ENCODE assay signal across 18 cellular contexts in the genomic region with DNA sequence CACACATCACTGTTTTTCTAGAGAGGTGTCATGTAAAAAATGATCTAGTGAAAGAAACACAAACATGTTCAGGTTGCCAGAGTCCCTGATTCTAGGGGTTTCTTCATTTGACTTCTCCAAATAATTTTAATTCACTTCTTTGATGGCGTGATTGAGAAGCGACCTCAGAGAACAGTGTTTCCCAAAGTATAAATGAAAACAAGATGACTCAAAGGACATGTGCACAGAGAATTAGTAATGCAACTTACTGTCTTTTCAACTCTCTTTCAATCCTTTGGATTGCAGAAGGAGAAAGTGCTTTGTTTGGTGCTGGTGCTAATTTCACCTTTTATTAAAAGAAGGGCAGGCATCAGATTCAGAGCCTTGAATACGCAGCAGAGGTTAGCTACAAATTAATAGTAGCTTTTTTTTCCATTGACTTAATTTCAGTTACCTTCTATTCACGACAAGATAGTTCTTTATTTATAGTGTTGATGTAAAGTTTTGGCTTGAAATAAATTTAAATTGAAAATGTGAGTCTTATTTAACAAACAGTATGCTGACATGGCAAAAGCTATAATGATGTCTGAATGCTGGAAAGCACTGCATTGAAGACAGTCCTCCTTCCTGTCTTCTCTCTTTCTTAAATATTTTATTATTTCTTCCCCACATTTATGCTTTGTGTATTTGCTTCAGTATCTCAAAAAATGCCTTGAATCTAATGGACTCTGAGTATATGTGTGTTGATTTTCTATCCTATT.
DNase-seq lines count a peak whose midpoint lies in the region; ATAC-seq, FAIRE-seq and TF ChIP-seq lines count a peak whose summit lies in the region.
"Had no signal": no experiment of that assay in that cellular context is flagged by ENCODE, and none has a peak within 500 bp of the region (broad histone marks: within the 10 kb centered on the region; RNA-seq: fewer than 3 reads in every experiment).

No MANE protein-coding gene starts in this region.

- H2AFZ ChIP-seq in endothelial cell of umbilical vein (ENCODE audit: low read depth, low read length): no peak overlapping the region
- H2AFZ ChIP-seq in neural progenitor cell (replicated peaks): no peak overlapping the region

- H3K9me3 ChIP-seq in endothelial cell of umbilical vein (replicated peaks; ENCODE audit: control insufficient read depth, insufficient read depth, low read length) (no peaks in the 10 kb centered on the region), neural progenitor cell (ENCODE audit: low read depth) (no peaks in the 10 kb centered on the region), aorta (ENCODE audit: control insufficient read depth, low read length) (no peaks in the 10 kb centered on the region)

- no TSS peak for BruUV-seq in endothelial cell of umbilical vein (replicated peaks; lab: Mats Ljungman, UMichigan)

- no peaks in the 10 kb centered on the region for H4K20me1 ChIP-seq in endothelial cell of umbilical vein (replicated peaks; ENCODE audit: control insufficient read depth, extremely low read depth, insufficient read depth, low read length)
- H4K20me1 ChIP-seq in neural progenitor cell (ENCODE audit: low read depth): no peaks in the 10 kb centered on the region

- H3K4me3 Mint-ChIP-seq in neural progenitor cell (no peak overlapping the region), mesothelial cell of epicardium (no peak overlapping the region)
- H3K4me3 Mint-ChIP-seq: CD14-positive monocyte had no signal

- no peaks in the 10 kb centered on the region for H3F3A ChIP-seq in neural progenitor cell (ENCODE audit: low read depth)

- H3K4me3 ChIP-seq in endothelial cell of umbilical vein (replicated peaks in 1 of 3; ENCODE audit: insufficient read depth in 1 of 3, low read depth in 1 of 3, low read length in 3 of 3): no peak overlapping the region
- H3K4me3 ChIP-seq in neural progenitor cell: no peak overlapping the region
- no peak overlapping the region for H3K4me3 ChIP-seq in aorta (ENCODE audit: low read length in 2 of 2)

- ATAC-seq in HG03439 (IDR thresholded peaks at IDR 0.05; ENCODE audit: unreplicated experiment) (no peak), aorta (ENCODE audit: low FRiP score) (no peak)
- ATAC-seq: HCT116 had no signal

- POLR2A ChIA-PET in endothelial cell of umbilical vein (lab: Charles Lee): no interaction called here

- TF ChIP-seq CTCF in endothelial cell of umbilical vein (IDR thresholded peaks at IDR 0.05; ENCODE audit: extremely low read depth in 1 of 2, insufficient read depth in 1 of 2, low read depth in 1 of 2, low read length in 2 of 2): no peak
- TF ChIP-seq CTCF in neural progenitor cell (IDR thresholded peaks at IDR 0.05): no peak
- no peak for TF ChIP-seq CTCF in mesothelial cell of epicardium (IDR thresholded peaks at IDR 0.05; ENCODE audit: unreplicated experiment)

- peak; percentile 18 for DNase-seq in AG20443 (ENCODE audit: low spot score)
- DNase-seq in LHCN-M2 (ENCODE audit: low read depth): peak; percentile 32
- DNase-seq in endothelial cell of umbilical vein (ENCODE audit: low read depth, low spot score): peak; percentile 6
- peak; percentile 2 for DNase-seq in neural progenitor cell (ENCODE audit: low spot score)
- no peak for DNase-seq in aorta
- DNase-seq in mesothelial cell of epicardium (ENCODE audit: low spot score in 2 of 2, unreplicated experiment in 2 of 2): no peak
- DNase-seq: COR-L47, DMS153, KG1, MM.1S, NCI-H1105 treated with DMSO at 0.1 percent for 48 hours, NCI-H187, NCI-H446 treated with DMSO at 0.1 percent for 48 hours, NCI-H774 had no signal

- no peaks in the 10 kb centered on the region for H3K9me1 ChIP-seq in endothelial cell of umbilical vein (replicated peaks; ENCODE audit: control insufficient read depth, extremely low read depth, insufficient read depth, low read length)

- no peak for TF ChIP-seq POLR2A in endothelial cell of umbilical vein (IDR thresholded peaks at IDR 0.05; ENCODE audit: low read depth, low read length)

- no peaks in the 10 kb centered on the region for H3K27me3 Mint-ChIP-seq in neural progenitor cell (ENCODE audit: insufficient read depth, low read depth)
- no peaks in the 10 kb centered on the region for H3K27me3 Mint-ChIP-seq in mesothelial cell of epicardium (ENCODE audit: low read depth)

- H3K27ac ChIP-seq in endothelial cell of umbilical vein (ENCODE audit: insufficient read depth, low read depth, low read length) (no peak overlapping the region), neural progenitor cell (no peak overlapping the region), aorta (ENCODE audit: low read depth in 1 of 2, low read length in 2 of 2) (no peak overlapping the region)
- H3K27ac ChIP-seq: HL-60 had no signal

- dilution Hi-C loops in endothelial cell of umbilical vein (cut with MboI; ENCODE audit: extremely low pct_ligation_motif_present, low sequenced_read_pairs): no loop called here

- no peaks in the 10 kb centered on the region for H3K27me3 ChIP-seq in endothelial cell of umbilical vein (ENCODE audit: control insufficient read depth in 2 of 2, insufficient read depth in 2 of 2, low read length in 2 of 2)
- H3K27me3 ChIP-seq in neural progenitor cell: no peaks in the 10 kb centered on the region
- H3K27me3 ChIP-seq in aorta (ENCODE audit: control insufficient read depth in 1 of 2, insufficient read depth in 2 of 2, low read length in 1 of 2): no peaks in the 10 kb centered on the region

- H3K27ac Mint-ChIP-seq in neural progenitor cell (no peak overlapping the region), mesothelial cell of epicardium (no peak overlapping the region)
- H3K27ac Mint-ChIP-seq: CD14-positive monocyte had no signal

- CTCF ChIA-PET in endothelial cell of umbilical vein (lab: Charles Lee): interaction anchor here (0.8 to 1.2 kb wide), 2 partner anchors 24 to 86 kb away, joined by 3 read pairs; a partner anchor contains a TSS

- no peaks in the 10 kb centered on the region for H3K36me3 ChIP-seq in endothelial cell of umbilical vein (ENCODE audit: control insufficient read depth in 2 of 2, extremely low read depth in 1 of 2, insufficient read depth in 2 of 2, low read length in 2 of 2)
- H3K36me3 ChIP-seq in neural progenitor cell: no peaks in the 10 kb centered on the region
- no peaks in the 10 kb centered on the region for H3K36me3 ChIP-seq in aorta (ENCODE audit: control insufficient read depth in 1 of 2, insufficient read depth in 2 of 2, low read length in 1 of 2)

- 89 to 91% methylated on average over 4 of the region's 4 CpGs for WGBS in aorta, 2 donors

- H3K4me1 ChIP-seq in endothelial cell of umbilical vein (ENCODE audit: control insufficient read depth, extremely low read depth, insufficient read depth, low read length) (peaks cover 15% of the 10 kb centered on the region), neural progenitor cell (peaks cover 3% of the 10 kb centered on the region), aorta (ENCODE audit: control insufficient read depth in 1 of 2, insufficient read depth in 2 of 2, low read length in 2 of 2) (no peaks in the 10 kb centered on the region)

- H3K4me1 Mint-ChIP-seq in neural progenitor cell: peaks cover 11% of the 10 kb centered on the region
- peaks cover 3% of the 10 kb centered on the region for H3K4me1 Mint-ChIP-seq in mesothelial cell of epicardium

- H3K4me2 ChIP-seq in endothelial cell of umbilical vein (ENCODE audit: insufficient read depth, low read length) (no peak overlapping the region), neural progenitor cell (no peak overlapping the region)

- H3K36me3 Mint-ChIP-seq in neural progenitor cell (no peaks in the 10 kb centered on the region), mesothelial cell of epicardium (no peaks in the 10 kb centered on the region)

- intact Hi-C loops in endothelial cell of umbilical vein (cut with micrococcal nuclease): loop anchor here (2.0 kb wide), 1 partner anchor 30 kb away; no protein-coding TSS in a partner anchor
- intact Hi-C loops in aorta (cut with DNase I): loop anchor here in 1 of 2 donors (5.0 kb wide), 1 partner anchor 589 kb away; no protein-coding TSS in a partner anchor

- H3K9me3 Mint-ChIP-seq in neural progenitor cell (no peaks in the 10 kb centered on the region), mesothelial cell of epicardium (peaks cover 3% of the 10 kb centered on the region)

- no peak overlapping the region for H3K9ac ChIP-seq in endothelial cell of umbilical vein (replicated peaks; ENCODE audit: extremely low read depth, insufficient read depth, low read length)
- no peak overlapping the region for H3K9ac ChIP-seq in neural progenitor cell

- no peak for FAIRE-seq in endothelial cell of umbilical vein (lab: Jason Lieb, UNC)

- H3K79me2 ChIP-seq in endothelial cell of umbilical vein (ENCODE audit: control insufficient read depth, insufficient read depth, low read length) (no peaks in the 10 kb centered on the region), neural progenitor cell (ENCODE audit: low read depth) (no peaks in the 10 kb centered on the region)

TF ChIP-seq in endothelial cell of umbilical vein, 7 proteins besides CTCF, POLR2A, EP300 and RAD21:
- TF ChIP-seq EZH2 (IDR thresholded peaks at IDR 0.05; ENCODE audit: borderline replicate concordance, low read depth, low read length, severe bottlenecking) (no peak), GATA2 (IDR thresholded peaks at IDR 0.05; ENCODE audit: insufficient read depth, insufficient read length, low read depth, low read length) (no peak), JUN (IDR thresholded peaks at IDR 0.05; ENCODE audit: borderline replicate concordance, insufficient read depth, insufficient read length, low read depth) (no peak)

Comparison
In these comparisons a context has a peak if more than half of its experiments do, and no peak if none do; other contexts are left out.
1. DNase-seq: peak in AG20443 (single experiment), LHCN-M2 (single experiment), endothelial cell of umbilical vein (single experiment) and neural progenitor cell (single experiment); none in aorta (0 of 2) and mesothelial cell of epicardium (0 of 2).